9 cellular contexts compared by ENCODE assay signal in genomic region chr12:120290541-120291312, GRCh38. TPM values are rescaled to one million over a fixed set of nuclear protein-coding genes. Genes with fewer than 3 reads are reported as not detected.
DNase-seq lines count a peak whose midpoint lies in the region; ATAC-seq and TF ChIP-seq lines count a peak whose summit lies in the region.
"Had no signal": no experiment of that assay in that cellular context is flagged by ENCODE, and none has a peak within 500 bp of the region (broad histone marks: within the 10 kb centered on the region; RNA-seq: fewer than 3 reads in every experiment).

No MANE protein-coding gene starts in this region.

- H3K27me3 ChIP-seq in heart left ventricle = no peaks in the 10 kb centered on the region
- no peaks in the 10 kb centered on the region for H3K27me3 ChIP-seq in mucosa of stomach (ENCODE audit: control insufficient read depth, insufficient read depth, low read length)
- no peaks in the 10 kb centered on the region for H3K27me3 ChIP-seq in transverse colon

- TF ChIP-seq POLR2A in heart left ventricle (IDR thresholded peaks at IDR 0.05) (no peak), transverse colon (IDR thresholded peaks at IDR 0.05) (no peak)

- H3K4me3 Mint-ChIP-seq in chondrocyte (ENCODE audit: unreplicated experiment) = peak overlapping the region; percentile 31
- H3K4me3 Mint-ChIP-seq: dendritic cell treated with granulocyte-macrophage colony-stimulating factor and Interleukin-4, amounts not matched to agents 40 ng/mL and 50 ng/mL, for 4 days had no signal

- 31 to 35% (median 33%) methylated on average over 27 of the region's 27 CpGs for WGBS in heart left ventricle, 4 donors
- WGBS in transverse colon (ENCODE audit: low coverage in 1 of 2), 2 donors = 25% methylated on average over 27 of the region's 27 CpGs; no CpG with 5 or more reads in 1 of the 2 donors

- in situ Hi-C loops in transverse colon (cut with MboI; ENCODE audit: low pct_ligation_motif_present in 1 of 4, low pct_unique_long_range_greater_than_20kb in 1 of 4, low sequenced_read_pairs in 3 of 4) = no loop called here

- H3K27ac ChIP-seq in heart left ventricle (peak overlapping the region; percentile 95 to 100 (median 98)), transverse colon (peak overlapping the region; percentile 97 to 99 (median 98))

- intact Hi-C loops in heart left ventricle (cut with DNase I) = no loop called here
- intact Hi-C loops in left ventricle myocardium superior (cut with micrococcal nuclease) = no loop called here
- intact Hi-C loops in transverse colon (cut with DNase I; ENCODE audit: low total_unique reads) = no loop called here

- no peaks in the 10 kb centered on the region for H3K9me3 ChIP-seq in heart left ventricle
- H3K9me3 ChIP-seq in mucosa of stomach (ENCODE audit: control insufficient read depth, low read length) = no peaks in the 10 kb centered on the region
- H3K9me3 ChIP-seq in transverse colon = no peaks in the 10 kb centered on the region

- H3K36me3 ChIP-seq in heart left ventricle = no peaks in the 10 kb centered on the region
- no peaks in the 10 kb centered on the region for H3K36me3 ChIP-seq in mucosa of stomach (ENCODE audit: control insufficient read depth, insufficient read depth, low read length)
- H3K36me3 ChIP-seq in transverse colon = no peaks in the 10 kb centered on the region

- no peaks in the 10 kb centered on the region for H3K9me3 Mint-ChIP-seq in chondrocyte (ENCODE audit: low read depth)
- H3K9me3 Mint-ChIP-seq: dendritic cell treated with granulocyte-macrophage colony-stimulating factor and Interleukin-4, amounts not matched to agents 40 ng/mL and 50 ng/mL, for 4 days had no signal

- H3K4me3 ChIP-seq in heart left ventricle (peak overlapping the region in 10 of 12 donors; percentile 17 to 76 (median 58)), mucosa of stomach (ENCODE audit: low read length) (peak overlapping the region; percentile 22), transverse colon (peak overlapping the region in 3 of 4 donors; percentile 9 to 81 (median 20))

- peaks cover 16% of the 10 kb centered on the region for H3K4me1 Mint-ChIP-seq in chondrocyte (ENCODE audit: low read depth)

- H3K4me1 ChIP-seq in heart left ventricle (peaks cover 0 to 27% (median 10%) of the 10 kb centered on the region in 12 donors), mucosa of stomach (ENCODE audit: control insufficient read depth, insufficient read depth, low read length) (peaks cover 9% of the 10 kb centered on the region), transverse colon (peaks cover 0 to 18% (median 14%) of the 10 kb centered on the region in 4 donors)

- TF ChIP-seq EP300 in transverse colon (IDR thresholded peaks at IDR 0.05; ENCODE audit: low read depth) = no peak

- no peak overlapping the region for H3K27ac Mint-ChIP-seq in chondrocyte (ENCODE audit: unreplicated experiment)
- H3K27ac Mint-ChIP-seq: dendritic cell treated with granulocyte-macrophage colony-stimulating factor and Interleukin-4, amounts not matched to agents 40 ng/mL and 50 ng/mL, for 4 days had no signal

- peak overlapping the region; percentile 85 for H3K9ac ChIP-seq in mucosa of stomach (ENCODE audit: low read length)

- DNase-seq in heart left ventricle (no peak), left ventricle myocardium superior (no peak), SW480 (ENCODE audit: low spot score) (peak; percentile 17), chondrocyte (ENCODE audit: low spot score) (no peak), transverse colon (peak; percentile 38), NCI-H1436 treated with DMSO at 0.1 percent for 48 hours (lab: John Stamatoyannopoulos, UW) (no peak), GM19240 (ENCODE audit: insufficient read length, low spot score) (no peak)

- no peaks in the 10 kb centered on the region for H3K36me3 Mint-ChIP-seq in chondrocyte (ENCODE audit: low read depth)

- ATAC-seq in heart left ventricle (peak in 2 of 4 donors; percentile 2 to 4), left ventricle myocardium superior (no peak)

- TF ChIP-seq CTCF in heart left ventricle (IDR thresholded peaks at IDR 0.05) (no peak), chondrocyte (IDR thresholded peaks at IDR 0.05) (no peak), transverse colon (IDR thresholded peaks at IDR 0.05) (no peak)

- H3K27me3 Mint-ChIP-seq in chondrocyte (ENCODE audit: low read depth) = no peaks in the 10 kb centered on the region

RNA-seq across cellular contexts. Expression of gene RNU4-2, which starts 1.0 kb away (rescaled TPM):
- total RNA-seq in heart left ventricle = over 10,000 TPM in 3 of 9 donors, 1,000 to 10,000 TPM in 4, not detected in 2; 3,467 to 16,563 (median 7,253) TPM
- not detected for polyA plus RNA-seq in heart left ventricle
- 13,220 TPM for total RNA-seq in left ventricle myocardium superior
- 4,282 to 4,899 TPM (median 4,793 TPM) in 3 replicates for total RNA-seq in chondrocyte
- under 1 TPM; under 0.01 TPM for total RNA-seq in transverse colon

RNA-seq across cellular contexts. Expression of gene RNU4-1, which starts 2.3 kb away (rescaled TPM):
- total RNA-seq in heart left ventricle = 1,000 to 10,000 TPM in 4 of 9 donors, 100 to 1,000 TPM in 3, not detected in 2; 376 to 4,299 (median 1,541) TPM
- not detected for polyA plus RNA-seq in heart left ventricle
- 1,438 TPM for total RNA-seq in left ventricle myocardium superior
- 1,613 to 1,880 TPM (median 1,738 TPM) in 3 replicates for total RNA-seq in chondrocyte
- under 1 TPM in 3 of 4 donors, not detected in 1; under 0.01 TPM for total RNA-seq in transverse colon

RNA-seq across cellular contexts. Expression of gene SIRT4, which starts 11.4 kb away (rescaled TPM):
- total RNA-seq in heart left ventricle (10 to 100 TPM in 1 of 9 donors, 1 to 10 TPM in 8; 3.2 to 10.6 (median 4.7) TPM), left ventricle myocardium superior (10.2 TPM), chondrocyte (2.2 to 2.4 TPM (median 2.2 TPM) in 3 replicates), transverse colon (1 to 10 TPM in 1 of 4 donors, under 1 TPM in 1, not detected in 2; 0.95 to 1.9 TPM)
- 1 to 10 TPM; 3.0 to 7.4 TPM for polyA plus RNA-seq in heart left ventricle

RNA-seq across cellular contexts. Expression of gene PXN, which starts 25.2 kb away (rescaled TPM):
- 100 to 1,000 TPM in 1 of 9 donors, 10 to 100 TPM in 8; 34.3 to 103 (median 69.9) TPM for total RNA-seq in heart left ventricle
- polyA plus RNA-seq in heart left ventricle = 10 to 100 TPM; 58.7 to 90.5 TPM
- 65.9 TPM for total RNA-seq in left ventricle myocardium superior
- 68.1 to 79.5 TPM (median 70.5 TPM) in 3 replicates for total RNA-seq in chondrocyte
- total RNA-seq in transverse colon = 100 to 1,000 TPM; 101 to 328 (median 198) TPM

RNA-seq across cellular contexts. Expression of gene PLA2G1B, which starts 36.9 kb away (rescaled TPM):
- total RNA-seq in heart left ventricle = 1 to 10 TPM in 3 of 9 donors, under 1 TPM in 1, not detected in 5; 0.93 to 2.0 (median 1.5) TPM
- polyA plus RNA-seq in heart left ventricle = not detected
- not detected for total RNA-seq in left ventricle myocardium superior
- total RNA-seq in chondrocyte = 0.42 to 1.1 TPM in 2 of 3 replicates, not detected in the other
- not detected for total RNA-seq in transverse colon

Comparison
In these comparisons a context has a peak if more than half of its experiments do, and no peak if none do; other contexts are left out.
1. DNase-seq: peak in SW480 (single experiment) and transverse colon (single experiment); none in heart left ventricle (0 of 5), left ventricle myocardium superior (single experiment), chondrocyte (single experiment), NCI-H1436 treated with DMSO at 0.1 percent for 48 hours (single experiment) and GM19240 (single experiment).
2. Peak in every context shown above with its lines, with median percentiles within 50 percentile points of each other: H3K4me3 ChIP-seq.